Comparison of ENCODE assay signal across 9 cellular contexts in the genomic region with DNA sequence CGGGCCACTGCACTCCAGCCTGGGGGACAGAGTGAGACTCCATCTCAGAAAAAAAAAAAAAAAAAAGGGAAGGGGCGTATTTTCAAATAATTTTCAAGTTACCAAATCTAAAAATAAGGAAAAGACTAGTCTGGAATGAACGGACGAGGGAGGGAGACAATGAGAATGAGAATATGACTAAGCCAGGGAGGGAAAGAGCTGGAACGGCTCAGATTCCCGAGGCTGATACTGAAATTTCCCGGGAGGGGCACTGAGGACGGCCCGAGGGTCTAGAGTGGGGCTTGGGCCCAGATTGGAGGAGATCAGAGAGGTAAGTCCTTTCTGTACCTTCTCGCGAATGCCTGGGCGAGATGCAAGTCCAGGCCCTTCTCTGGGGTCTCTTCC. TPM values are rescaled to one million over a fixed set of nuclear protein-coding genes. Genes with fewer than 3 reads are reported as not detected.
DNase-seq lines count a peak whose midpoint lies in the region; ATAC-seq and TF ChIP-seq lines count a peak whose summit lies in the region.
"Had no signal": no experiment of that assay in that cellular context is flagged by ENCODE, and none has a peak within 500 bp of the region (broad histone marks: within the 10 kb centered on the region; RNA-seq: fewer than 3 reads in every experiment).

No MANE protein-coding gene starts in this region.

- CTCF ChIA-PET in activated CD4-positive, alpha-beta T cell treated with anti-CD3 and anti-CD28 coated beads, Interleukin-2, amount 10 ng/mL, durations not matched to agents 7 days and 5 days (lab: Charles Lee): interaction anchor here (0.7 to 7.9 kb wide), 14 partner anchors 8 to 360 kb away, joined by 3 to 91 read pairs (median 6); a partner anchor contains a TSS

- peaks cover 9 to 31% of the 10 kb centered on the region in 2 donors for H3K4me1 ChIP-seq in left lung
- peaks cover 8 to 26% of the 10 kb centered on the region in 2 donors for H3K4me1 ChIP-seq in thyroid gland

- peak overlapping the region; percentile 40 to 45 for H3K4me3 ChIP-seq in left lung
- H3K4me3 ChIP-seq in thyroid gland (replicated peaks in 1 of 3): no peak overlapping the region

- peaks cover 7% of the 10 kb centered on the region for H3K27me3 Mint-ChIP-seq in activated CD4-positive, alpha-beta T cell treated with anti-CD3 and anti-CD28 coated beads, Interleukin-2, amount 10 ng/mL, durations not matched to agents 7 days and 5 days
- peaks cover 5% of the 10 kb centered on the region for H3K27me3 Mint-ChIP-seq in brain

- H3K4me3 Mint-ChIP-seq in activated CD4-positive, alpha-beta T cell treated with anti-CD3 and anti-CD28 coated beads, Interleukin-2, amount 10 ng/mL, durations not matched to agents 7 days and 5 days: peak overlapping the region; percentile 32
- H3K4me3 Mint-ChIP-seq in brain: peak overlapping the region; percentile 22 to 70 (median 33)

- H3K27me3 ChIP-seq in left lung (peaks cover 0 to 7% of the 10 kb centered on the region in 2 donors), thyroid gland (no peaks in the 10 kb centered on the region)

- peaks cover 21% of the 10 kb centered on the region for H3K4me1 Mint-ChIP-seq in activated CD4-positive, alpha-beta T cell treated with anti-CD3 and anti-CD28 coated beads, Interleukin-2, amount 10 ng/mL, durations not matched to agents 7 days and 5 days
- H3K4me1 Mint-ChIP-seq in brain: peaks cover 57% of the 10 kb centered on the region

- no peaks in the 10 kb centered on the region for H3K9me3 Mint-ChIP-seq in activated CD4-positive, alpha-beta T cell treated with anti-CD3 and anti-CD28 coated beads, Interleukin-2, amount 10 ng/mL, durations not matched to agents 7 days and 5 days
- H3K9me3 Mint-ChIP-seq in brain: no peaks in the 10 kb centered on the region

- H3K27ac Mint-ChIP-seq in activated CD4-positive, alpha-beta T cell treated with anti-CD3 and anti-CD28 coated beads, Interleukin-2, amount 10 ng/mL, durations not matched to agents 7 days and 5 days: peak overlapping the region; percentile 25
- peak overlapping the region in 2 of 5 experiments; percentile 93 to 98 for H3K27ac Mint-ChIP-seq in brain

- no peak for TF ChIP-seq POLR2A in thyroid gland (IDR thresholded peaks at IDR 0.05)

- ATAC-seq in left lung (peak; percentile 26), HG02642 (IDR thresholded peaks at IDR 0.05; ENCODE audit: poor library complexity, unreplicated experiment) (no peak)

- intact Hi-C loops in left lung (cut with DNase I): loop anchor here in 1 of 2 donors (5.0 kb wide), 1 partner anchor 63 kb away; no protein-coding TSS in a partner anchor
- intact Hi-C loops in thyroid gland (cut with DNase I): loop anchor here (2.0 to 10.0 kb wide), 2 partner anchors 63 to 211 kb away; a partner anchor contains a TSS

- TF ChIP-seq CTCF in brain (conservative IDR thresholded peaks at IDR 0.05) (no peak), left lung (IDR thresholded peaks at IDR 0.05) (no peak), thyroid gland (IDR thresholded peaks at IDR 0.05) (no peak)

- H3K27ac ChIP-seq in left lung (peak overlapping the region; percentile 53 to 79), thyroid gland (peak overlapping the region in 2 of 3 donors; percentile 24 to 57)

- 56 to 74% methylated on average over 11 to 12 of the region's 12 CpGs for WGBS in thyroid gland, 2 donors

- POLR2A ChIA-PET in activated CD4-positive, alpha-beta T cell treated with anti-CD3 and anti-CD28 coated beads, Interleukin-2, amount 10 ng/mL, durations not matched to agents 7 days and 5 days (lab: Charles Lee): no interaction called here

- H3K9me3 ChIP-seq in left lung (no peaks in the 10 kb centered on the region), thyroid gland (no peaks in the 10 kb centered on the region)

- no peak for DNase-seq in activated CD4-positive, alpha-beta T cell treated with anti-CD3 and anti-CD28 coated beads, Interleukin-2, amount 10 ng/mL, durations not matched to agents 7 days and 5 days
- DNase-seq in activated CD4-positive, alpha-beta T cell treated with anti-CD3 and anti-CD28 coated beads, Interleukin-2, amount 50 U/mL, for 48 hours: no peak
- no peak for DNase-seq in left lung
- no peak for DNase-seq in thyroid gland
- no peak for DNase-seq in NCI-H2171 treated with DMSO at 0.1 percent for 48 hours (lab: John Stamatoyannopoulos, UW)
- no peak for DNase-seq in stimulated activated CD4-positive, alpha-beta T cell treated with anti-CD3 and anti-CD28 coated beads, Interleukin-12 subunit alpha, Interleukin-12 subunit beta, amount 100 ng/mL, for 4 hours

- H3K36me3 ChIP-seq in left lung (peaks cover 0 to 16% of the 10 kb centered on the region in 2 donors), thyroid gland (no peaks in the 10 kb centered on the region)

- peaks cover 10% of the 10 kb centered on the region for H3K36me3 Mint-ChIP-seq in activated CD4-positive, alpha-beta T cell treated with anti-CD3 and anti-CD28 coated beads, Interleukin-2, amount 10 ng/mL, durations not matched to agents 7 days and 5 days (ENCODE audit: low read depth)
- H3K36me3 Mint-ChIP-seq in brain: peaks cover 7% of the 10 kb centered on the region

RNA-seq across cellular contexts. Expression of a gene that starts 3.4 kb away (rescaled TPM):
- total RNA-seq in activated CD4-positive, alpha-beta T cell treated with anti-CD3 and anti-CD28 coated beads, Interleukin-2, amount 10 ng/mL, durations not matched to agents 7 days and 5 days: under 1 TPM in 1 of 2 experiments, not detected in 1; 0.17 TPM
- not detected for polyA plus RNA-seq in brain (ENCODE audit: insufficient read depth, low read depth, low replicate concordance)
- total RNA-seq in left lung (1 to 10 TPM in 1 of 2 donors, under 1 TPM in 1; 0.67 to 1.5 TPM), thyroid gland (under 1 TPM in 1 of 4 donors, not detected in 3; 0.40 TPM)
- total RNA-seq: lower leg skin had no signal

RNA-seq across cellular contexts. Expression of a gene that starts 25.0 kb away (rescaled TPM):
- total RNA-seq in activated CD4-positive, alpha-beta T cell treated with anti-CD3 and anti-CD28 coated beads, Interleukin-2, amount 10 ng/mL, durations not matched to agents 7 days and 5 days: 100 to 1,000 TPM; 156 to 158 TPM
- 447 TPM for polyA plus RNA-seq in brain (ENCODE audit: insufficient read depth, low read depth, low replicate concordance)
- total RNA-seq in left lung (100 to 1,000 TPM; 199 to 219 TPM), thyroid gland (100 to 1,000 TPM; 215 to 373 (median 259) TPM)

RNA-seq across cellular contexts. Expression of a gene that starts 29.2 kb away (rescaled TPM):
- 10 to 100 TPM; 53.9 to 58.4 TPM for total RNA-seq in activated CD4-positive, alpha-beta T cell treated with anti-CD3 and anti-CD28 coated beads, Interleukin-2, amount 10 ng/mL, durations not matched to agents 7 days and 5 days
- 16.2 TPM for polyA plus RNA-seq in brain (ENCODE audit: insufficient read depth, low read depth, low replicate concordance)
- 10 to 100 TPM; 47.7 to 94.5 TPM for total RNA-seq in left lung
- total RNA-seq in thyroid gland: 10 to 100 TPM; 15.6 to 25.1 (median 20.4) TPM

Comparison
In these comparisons a context has a peak if more than half of its experiments do, and no peak if none do; other contexts are left out.
1. H3K4me3 ChIP-seq: peak in left lung (2 of 2); none in thyroid gland (0 of 3).